1 cellular context compared by ENCODE assay signal in genomic region chr7:101370836-101371235, GRCh38.
TF ChIP-seq lines count a peak whose summit lies in the region.

No MANE protein-coding gene starts in this region.

TF ChIP-seq in SK-N-SH, 30 proteins besides CTCF, POLR2A, EP300 and RAD21 (continued from another document):
- TF ChIP-seq USF2 (IDR thresholded peaks at IDR 0.05; ENCODE audit: borderline replicate concordance, low read depth, low read length) = no peak
- TF ChIP-seq CHD2 (IDR thresholded peaks at IDR 0.05; ENCODE audit: low read length, partially characterized antibody) = no peak
- no peak for TF ChIP-seq NRF1 (IDR thresholded peaks at IDR 0.05; ENCODE audit: low read depth, low read length)
